15 cellular contexts compared by ENCODE assay signal in the genomic region with DNA sequence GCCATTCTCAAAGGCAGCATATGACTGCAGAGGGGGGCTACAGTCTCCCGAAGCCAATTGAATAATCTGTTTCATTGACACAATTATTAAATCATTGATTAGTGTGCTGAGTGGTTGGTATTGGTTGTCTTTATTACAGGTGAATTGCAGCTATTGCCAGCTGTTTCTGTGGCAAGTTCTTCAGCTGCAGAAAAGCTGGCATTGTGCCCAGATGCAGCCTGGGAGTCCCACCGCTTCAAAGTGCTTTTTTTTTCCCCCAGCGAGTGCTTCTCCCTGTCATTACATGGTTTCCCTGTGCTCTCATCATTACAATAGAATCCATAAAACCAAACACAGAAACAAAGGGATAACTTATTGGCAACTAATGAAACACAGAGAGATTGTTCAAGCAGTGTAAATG.
DNase-seq lines count a peak whose midpoint lies in the region; ATAC-seq, FAIRE-seq and TF ChIP-seq lines count a peak whose summit lies in the region.
"Had no signal": no experiment of that assay in that cellular context is flagged by ENCODE, and none has a peak within 500 bp of the region (broad histone marks: within the 10 kb centered on the region; RNA-seq: fewer than 3 reads in every experiment).

No MANE protein-coding gene starts in this region.

- intact Hi-C loops in Right ventricle myocardium inferior (cut with DNase I), result no loop called here
- intact Hi-C loops in ascending aorta (cut with DNase I), result no loop called here

- no peak for TF ChIP-seq POLR2A in GM18505 (IDR thresholded peaks at IDR 0.05; ENCODE audit: borderline replicate concordance, extremely low read depth, insufficient read depth, insufficient read length)

- H3K27ac ChIP-seq in cardiac muscle cell (no peak overlapping the region), ascending aorta (no peak overlapping the region)
- H3K27ac ChIP-seq: SJSA1 had no signal

- no peaks in the 10 kb centered on the region for H3K27me3 ChIP-seq in cardiac muscle cell
- H3K27me3 ChIP-seq in ascending aorta, result no peaks in the 10 kb centered on the region
- H3K27me3 ChIP-seq: SJSA1 had no signal

- H3K9me3 ChIP-seq in cardiac muscle cell (ENCODE audit: low read depth) (no peaks in the 10 kb centered on the region), ascending aorta (no peaks in the 10 kb centered on the region)
- H3K9me3 ChIP-seq: SJSA1 had no signal

- TF ChIP-seq CTCF in cardiac muscle cell (IDR thresholded peaks at IDR 0.05; ENCODE audit: low read depth, low read length), result no peak
- TF ChIP-seq CTCF in ascending aorta (IDR thresholded peaks at IDR 0.05), result no peak

- H3K4me1 ChIP-seq in cardiac muscle cell (ENCODE audit: low read depth), result peaks cover 8% of the 10 kb centered on the region
- H3K4me1 ChIP-seq in ascending aorta, result no peaks in the 10 kb centered on the region
- H3K4me1 ChIP-seq: SJSA1 had no signal

- ATAC-seq in Right ventricle myocardium inferior, result no peak
- no peak for ATAC-seq in GM18505 (IDR thresholded peaks at IDR 0.05; ENCODE audit: unreplicated experiment)
- no peak for ATAC-seq in GM18517 (IDR thresholded peaks at IDR 0.05; ENCODE audit: unreplicated experiment)
- ATAC-seq: activated naive CD8-positive, alpha-beta T cell treated with anti-CD3 and anti-CD28 coated beads, Interleukin-2, amount 50 U/mL, for 24 hours; GM12878; stimulated activated naive CD8-positive, alpha-beta T cell treated with anti-CD3 and anti-CD28 coated beads, Interleukin-15, Interleukin-2, amounts not matched to agents 100 U/mL and 50 U/mL, for 24 hours; WTC11 had no signal

- H3K4me3 ChIP-seq in cardiac muscle cell (no peak overlapping the region), ascending aorta (no peak overlapping the region)
- H3K4me3 ChIP-seq: GM12878, SJSA1 had no signal

- no peaks in the 10 kb centered on the region for H3K36me3 ChIP-seq in cardiac muscle cell
- H3K36me3 ChIP-seq in ascending aorta, result no peaks in the 10 kb centered on the region
- H3K36me3 ChIP-seq: SJSA1 had no signal

- DNase-seq in cardiac muscle cell (ENCODE audit: low read depth in 1 of 2, low spot score in 1 of 2), result peak; percentile 3 to 83
- no peak for DNase-seq in Right ventricle myocardium inferior (ENCODE audit: missing footprints)
- DNase-seq in NCI-H2171 (lab: John Stamatoyannopoulos, UW), result peak; percentile 73
- DNase-seq in astrocyte of the hippocampus (ENCODE audit: low read depth, low spot score), result peak; percentile 64
- DNase-seq in urothelium cell line (ENCODE audit: low spot score), result peak; percentile 44
- DNase-seq in ascending aorta (ENCODE audit: low spot score in 2 of 2), result no peak
- DNase-seq: activated naive CD8-positive, alpha-beta T cell treated with anti-CD3 and anti-CD28 coated beads, Interleukin-2, amount 50 U/mL, for 24 hours; islet precursor cell; stimulated activated naive CD8-positive, alpha-beta T cell treated with anti-CD3 and anti-CD28 coated beads, Interleukin-15, Interleukin-2, amounts not matched to agents 100 U/mL and 50 U/mL, for 24 hours had no signal

- no peak for FAIRE-seq in urothelium cell line (lab: Jason Lieb, UNC)
- FAIRE-seq: GM12878, H1 had no signal

Comparison
In these comparisons a context has a peak if more than half of its experiments do, and no peak if none do; other contexts are left out.
1. DNase-seq: peak in cardiac muscle cell (2 of 2), NCI-H2171 (single experiment), astrocyte of the hippocampus (single experiment) and urothelium cell line (single experiment); none in Right ventricle myocardium inferior (single experiment) and ascending aorta (0 of 2).